In genomic region chr17:36599546-36600250, GRCh38 we compare ENCODE assay signal across 1 cellular context.
TF ChIP-seq lines count a peak whose summit lies in the region.

No MANE protein-coding gene starts in this region.

TF ChIP-seq in HCT116, 20 proteins besides CTCF, POLR2A, EP300 and RAD21 (continued from another document):
- TF ChIP-seq, protein P1, sequence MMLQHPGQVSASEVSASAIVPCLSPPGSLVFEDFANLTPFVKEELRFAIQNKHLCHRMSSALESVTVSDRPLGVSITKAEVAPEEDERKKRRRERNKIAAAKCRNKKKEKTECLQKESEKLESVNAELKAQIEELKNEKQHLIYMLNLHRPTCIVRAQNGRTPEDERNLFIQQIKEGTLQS (IDR thresholded peaks at IDR 0.05), result no peak
- TF ChIP-seq ZNF274 (IDR thresholded peaks at IDR 0.05; ENCODE audit: low read depth, low read length) (no peak), POLR2AphosphoS5 (IDR thresholded peaks at IDR 0.05; ENCODE audit: low read depth, low read length) (no peak), CEBPB (IDR thresholded peaks at IDR 0.05; ENCODE audit: low read depth) (no peak), SIN3A (IDR thresholded peaks at IDR 0.05; ENCODE audit: low read depth) (no peak), ZFX (IDR thresholded peaks at IDR 0.05) (no peak), SP1 (IDR thresholded peaks at IDR 0.05; ENCODE audit: low read depth) (no peak), EZH2phosphoT487 (IDR thresholded peaks at IDR 0.05; ENCODE audit: borderline replicate concordance) (no peak), JUND (IDR thresholded peaks at IDR 0.05) (no peak), EGR1 (IDR thresholded peaks at IDR 0.05; ENCODE audit: low read depth) (no peak), ELF1 (IDR thresholded peaks at IDR 0.05; ENCODE audit: borderline replicate concordance, low read depth) (no peak)
- TF ChIP-seq, protein P2, sequence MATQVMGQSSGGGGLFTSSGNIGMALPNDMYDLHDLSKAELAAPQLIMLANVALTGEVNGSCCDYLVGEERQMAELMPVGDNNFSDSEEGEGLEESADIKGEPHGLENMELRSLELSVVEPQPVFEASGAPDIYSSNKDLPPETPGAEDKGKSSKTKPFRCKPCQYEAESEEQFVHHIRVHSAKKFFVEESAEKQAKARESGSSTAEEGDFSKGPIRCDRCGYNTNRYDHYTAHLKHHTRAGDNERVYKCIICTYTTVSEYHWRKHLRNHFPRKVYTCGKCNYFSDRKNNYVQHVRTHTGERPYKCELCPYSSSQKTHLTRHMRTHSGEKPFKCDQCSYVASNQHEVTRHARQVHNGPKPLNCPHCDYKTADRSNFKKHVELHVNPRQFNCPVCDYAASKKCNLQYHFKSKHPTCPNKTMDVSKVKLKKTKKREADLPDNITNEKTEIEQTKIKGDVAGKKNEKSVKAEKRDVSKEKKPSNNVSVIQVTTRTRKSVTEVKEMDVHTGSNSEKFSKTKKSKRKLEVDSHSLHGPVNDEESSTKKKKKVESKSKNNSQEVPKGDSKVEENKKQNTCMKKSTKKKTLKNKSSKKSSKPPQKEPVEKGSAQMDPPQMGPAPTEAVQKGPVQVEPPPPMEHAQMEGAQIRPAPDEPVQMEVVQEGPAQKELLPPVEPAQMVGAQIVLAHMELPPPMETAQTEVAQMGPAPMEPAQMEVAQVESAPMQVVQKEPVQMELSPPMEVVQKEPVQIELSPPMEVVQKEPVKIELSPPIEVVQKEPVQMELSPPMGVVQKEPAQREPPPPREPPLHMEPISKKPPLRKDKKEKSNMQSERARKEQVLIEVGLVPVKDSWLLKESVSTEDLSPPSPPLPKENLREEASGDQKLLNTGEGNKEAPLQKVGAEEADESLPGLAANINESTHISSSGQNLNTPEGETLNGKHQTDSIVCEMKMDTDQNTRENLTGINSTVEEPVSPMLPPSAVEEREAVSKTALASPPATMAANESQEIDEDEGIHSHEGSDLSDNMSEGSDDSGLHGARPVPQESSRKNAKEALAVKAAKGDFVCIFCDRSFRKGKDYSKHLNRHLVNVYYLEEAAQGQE (IDR thresholded peaks at IDR 0.05; ENCODE audit: low read depth), result no peak
- TF ChIP-seq, protein P3, sequence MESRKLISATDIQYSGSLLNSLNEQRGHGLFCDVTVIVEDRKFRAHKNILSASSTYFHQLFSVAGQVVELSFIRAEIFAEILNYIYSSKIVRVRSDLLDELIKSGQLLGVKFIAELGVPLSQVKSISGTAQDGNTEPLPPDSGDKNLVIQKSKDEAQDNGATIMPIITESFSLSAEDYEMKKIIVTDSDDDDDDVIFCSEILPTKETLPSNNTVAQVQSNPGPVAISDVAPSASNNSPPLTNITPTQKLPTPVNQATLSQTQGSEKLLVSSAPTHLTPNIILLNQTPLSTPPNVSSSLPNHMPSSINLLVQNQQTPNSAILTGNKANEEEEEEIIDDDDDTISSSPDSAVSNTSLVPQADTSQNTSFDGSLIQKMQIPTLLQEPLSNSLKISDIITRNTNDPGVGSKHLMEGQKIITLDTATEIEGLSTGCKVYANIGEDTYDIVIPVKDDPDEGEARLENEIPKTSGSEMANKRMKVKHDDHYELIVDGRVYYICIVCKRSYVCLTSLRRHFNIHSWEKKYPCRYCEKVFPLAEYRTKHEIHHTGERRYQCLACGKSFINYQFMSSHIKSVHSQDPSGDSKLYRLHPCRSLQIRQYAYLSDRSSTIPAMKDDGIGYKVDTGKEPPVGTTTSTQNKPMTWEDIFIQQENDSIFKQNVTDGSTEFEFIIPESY (IDR thresholded peaks at IDR 0.05; ENCODE audit: extremely low read depth, insufficient replicate concordance, low read length), result no peak
